ENCODE assay signal across 22 cellular contexts in the genomic region with DNA sequence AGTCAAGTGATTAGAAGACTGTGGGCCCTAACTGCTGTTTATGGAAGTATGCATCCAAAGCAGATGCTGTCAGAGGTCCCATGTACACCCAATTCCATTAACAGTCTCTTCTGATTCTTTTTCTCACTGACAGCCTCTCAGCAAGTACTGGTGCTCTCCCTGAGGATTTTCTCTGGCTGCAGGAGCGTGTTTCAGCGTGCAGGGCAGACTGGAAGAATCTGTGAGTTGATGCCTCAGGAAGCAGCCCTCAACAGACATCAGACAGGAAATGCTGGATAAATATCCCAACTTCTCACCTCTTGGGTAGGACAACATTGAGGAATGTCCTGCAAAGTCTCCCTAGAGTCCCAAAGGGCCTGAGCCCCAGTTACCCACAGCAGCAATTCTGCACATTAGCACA. TPM values are rescaled to one million over a fixed set of nuclear protein-coding genes. Genes with fewer than 3 reads are reported as not detected.
DNase-seq lines count a peak whose midpoint lies in the region; ATAC-seq and TF ChIP-seq lines count a peak whose summit lies in the region.
"Had no signal": no experiment of that assay in that cellular context is flagged by ENCODE, and none has a peak within 500 bp of the region (broad histone marks: within the 10 kb centered on the region; RNA-seq: fewer than 3 reads in every experiment).

No MANE protein-coding gene starts in this region.

- no peak for TF ChIP-seq EP300 in suprapubic skin (IDR thresholded peaks at IDR 0.05)

- no peaks in the 10 kb centered on the region for H3K9me3 ChIP-seq in left ventricle myocardium inferior (replicated peaks)
- H3K9me3 ChIP-seq in right atrium auricular region: no peaks in the 10 kb centered on the region
- no peaks in the 10 kb centered on the region for H3K9me3 ChIP-seq in suprapubic skin
- H3K9me3 ChIP-seq: BE2C, MG63 had no signal

- no peak overlapping the region for H3K4me3 ChIP-seq in left ventricle myocardium inferior
- H3K4me3 ChIP-seq in right atrium auricular region: no peak overlapping the region
- H3K4me3 ChIP-seq in epithelial cell of esophagus (ENCODE audit: low read length): no peak overlapping the region
- H3K4me3 ChIP-seq in suprapubic skin: no peak overlapping the region
- H3K4me3 ChIP-seq: GM12878, MG63, SK-N-MC had no signal

- H3K27me3 ChIP-seq in left ventricle myocardium inferior (ENCODE audit: low read depth): peaks cover 13% of the 10 kb centered on the region
- H3K27me3 ChIP-seq in right atrium auricular region: no peaks in the 10 kb centered on the region
- H3K27me3 ChIP-seq in suprapubic skin: no peaks in the 10 kb centered on the region
- H3K27me3 ChIP-seq: BE2C, MG63 had no signal

- H3K4me1 ChIP-seq in left ventricle myocardium inferior (peaks cover 25% of the 10 kb centered on the region), right atrium auricular region (no peaks in the 10 kb centered on the region), suprapubic skin (peaks cover 58% of the 10 kb centered on the region)

- POLR2A ChIA-PET in RWPE1 (lab: Yijun Ruan, JAX; ENCODE audit: low non-redundant PET): no interaction called here

- CTCF ChIA-PET in RWPE1 (lab: Yijun Ruan, JAX): no interaction called here

- ATAC-seq in GM21786 (IDR thresholded peaks at IDR 0.05; ENCODE audit: unreplicated experiment): no peak
- ATAC-seq in HG02642 (IDR thresholded peaks at IDR 0.05; ENCODE audit: poor library complexity, unreplicated experiment): no peak
- ATAC-seq in stimulated activated naive CD8-positive, alpha-beta T cell treated with anti-CD3 and anti-CD28 coated beads, Interleukin-15, Interleukin-2, amounts not matched to agents 100 U/mL and 50 U/mL, for 24 hours: no peak
- ATAC-seq: GM12878 had no signal

- TF ChIP-seq CTCF in left ventricle myocardium inferior (IDR thresholded peaks at IDR 0.05; ENCODE audit: borderline replicate concordance): no peak
- no peak for TF ChIP-seq CTCF in right atrium auricular region (IDR thresholded peaks at IDR 0.05)
- no peak for TF ChIP-seq CTCF in RWPE1 (conservative IDR thresholded peaks at IDR 0.05; ENCODE audit: low read depth)
- TF ChIP-seq CTCF in epithelial cell of esophagus (IDR thresholded peaks at IDR 0.05; ENCODE audit: insufficient read depth, low read depth, low read length, missing control alignments): no peak
- no peak for TF ChIP-seq CTCF in suprapubic skin (IDR thresholded peaks at IDR 0.05)

- WGBS in suprapubic skin: 50% methylated on average over 2 of the region's 2 CpGs

- no peak for TF ChIP-seq POLR2A in suprapubic skin (IDR thresholded peaks at IDR 0.05)

- DNase-seq in left ventricle myocardium inferior (no peak), right atrium auricular region (ENCODE audit: low spot score) (no peak), RWPE1 (ENCODE audit: low spot score) (peak; percentile 25), epithelial cell of esophagus (ENCODE audit: low read depth) (peak; percentile 81), suprapubic skin (ENCODE audit: low spot score in 2 of 2) (no peak)
- DNase-seq in stimulated activated naive CD8-positive, alpha-beta T cell treated with anti-CD3 and anti-CD28 coated beads, Interleukin-15, Interleukin-2, amounts not matched to agents 100 U/mL and 50 U/mL, for 24 hours: no peak
- DNase-seq: 8988T; BE2C; CD4-positive, alpha-beta memory T cell; DMS53; EL; MG63; NCI-H1048; NCI-H1436; NCI-H1930; NCI-H446 treated with DMSO at 0.1 percent for 48 hours; NCI-H69; SHP77 had no signal

- intact Hi-C loops in left ventricle myocardium inferior (cut with micrococcal nuclease): no loop called here

- H3K36me3 ChIP-seq in left ventricle myocardium inferior: no peaks in the 10 kb centered on the region
- no peaks in the 10 kb centered on the region for H3K36me3 ChIP-seq in right atrium auricular region
- H3K36me3 ChIP-seq in suprapubic skin: no peaks in the 10 kb centered on the region
- H3K36me3 ChIP-seq: BE2C, MG63 had no signal

- peak overlapping the region; percentile 36 for H3K27ac ChIP-seq in left ventricle myocardium inferior (replicated peaks)
- no peak overlapping the region for H3K27ac ChIP-seq in right atrium auricular region
- H3K27ac ChIP-seq in RWPE1: peak overlapping the region; percentile 82
- H3K27ac ChIP-seq in suprapubic skin: peak overlapping the region; percentile 5
- H3K27ac ChIP-seq: SK-N-MC had no signal

RNA-seq across cellular contexts. Expression of gene ANKEF1, which starts 40.8 kb away (rescaled TPM):
- total RNA-seq in left ventricle myocardium inferior (1.3 TPM), right atrium auricular region (1 to 10 TPM; 1.1 to 2.6 TPM), suprapubic skin (10 to 100 TPM in 1 of 4 donors, 1 to 10 TPM in 3; 3.7 to 11.0 (median 4.6) TPM)

Comparison
In these comparisons a context has a peak if more than half of its experiments do, and no peak if none do; other contexts are left out.
1. H3K27ac ChIP-seq: peak in left ventricle myocardium inferior (single experiment), RWPE1 (single experiment) and suprapubic skin (single experiment); none in right atrium auricular region (0 of 2).
2. DNase-seq: peak in RWPE1 (single experiment) and epithelial cell of esophagus (single experiment); none in left ventricle myocardium inferior (single experiment), right atrium auricular region (single experiment), suprapubic skin (0 of 2) and stimulated activated naive CD8-positive, alpha-beta T cell treated with anti-CD3 and anti-CD28 coated beads, Interleukin-15, Interleukin-2, amounts not matched to agents 100 U/mL and 50 U/mL, for 24 hours (single experiment).